Comparison of ENCODE assay signal across 20 cellular contexts in genomic region chr9:88799706-88800682, GRCh38.
"Had no signal": no experiment of that assay in that cellular context is flagged by ENCODE, and none has a peak within 500 bp of the region (broad histone marks: within the 10 kb centered on the region; RNA-seq: fewer than 3 reads in every experiment).

No MANE protein-coding gene starts in this region.

- ATAC-seq: activated CD8-positive, alpha-beta T cell treated with anti-CD3 and anti-CD28 coated beads, Interleukin-2, amount 10 ng/mL, durations not matched to agents 7 days and 5 days; foreskin keratinocyte; naive thymus-derived CD4-positive, alpha-beta T cell had no signal

- H3K4me3 ChIP-seq: left ventricle myocardium inferior, sigmoid colon, SK-N-MC, spleen had no signal

- H3K36me3 ChIP-seq: left ventricle myocardium inferior, sigmoid colon, spleen had no signal

- FAIRE-seq: bronchial epithelial cell had no signal

- DNase-seq: activated CD4-positive, alpha-beta T cell treated with anti-CD3 and anti-CD28 coated beads, Interleukin-2, amount 10 ng/mL, durations not matched to agents 7 days and 5 days; activated CD8-positive, alpha-beta T cell treated with anti-CD3 and anti-CD28 coated beads, Interleukin-2, amount 10 ng/mL, durations not matched to agents 7 days and 5 days; activated gamma-delta T cell treated with Interleukin-2 at 50 U/mL for 16 hours; effector memory CD4-positive, alpha-beta T cell; foreskin keratinocyte; hippocampal formation; kidney glomerular epithelial cell; left ventricle myocardium inferior; naive thymus-derived CD4-positive, alpha-beta T cell; sigmoid colon; spleen; stimulated activated CD8-positive, alpha-beta memory T cell treated with anti-CD3 and anti-CD28 coated beads, Interleukin-4, amount 100 ng/mL, for 48 hours; stimulated activated naive CD4-positive, alpha-beta T cell had no signal

- H3K4me3 Mint-ChIP-seq: activated CD4-positive, alpha-beta T cell treated with anti-CD3 and anti-CD28 coated beads, Interleukin-2, amount 10 ng/mL, durations not matched to agents 7 days and 5 days; activated CD8-positive, alpha-beta T cell treated with anti-CD3 and anti-CD28 coated beads, Interleukin-2, amount 10 ng/mL, durations not matched to agents 7 days and 5 days; activated naive CD8-positive, alpha-beta T cell; activated T-helper 1 cell treated with anti-CD3 and anti-CD28 coated beads, Interleukin-12 subunit alpha, Interleukin-12 subunit beta, Interleukin-2, Interleukin-4 antibody, amounts not matched to agents 30 ng/mL and 10 ng/mL and 1 ng/mL, durations not matched to agents 14 hours and 24 hours and 36 hours; dendritic cell treated with granulocyte-macrophage colony-stimulating factor and Interleukin-4, amounts not matched to agents 40 ng/mL and 50 ng/mL, for 4 days; memory B cell; naive thymus-derived CD4-positive, alpha-beta T cell; T-helper 2 cell treated with Interferon-gamma antibody and Interleukin-4, amounts not matched to agents 5 μg/mL and 100 μg/mL, for 36 hours had no signal

- H3K27ac ChIP-seq: foreskin keratinocyte, left ventricle myocardium inferior, SK-N-MC, spleen had no signal

- H3K36me3 Mint-ChIP-seq: memory B cell had no signal

- H3K27ac Mint-ChIP-seq: activated CD4-positive, alpha-beta T cell treated with anti-CD3 and anti-CD28 coated beads, Interleukin-2, amount 10 ng/mL, durations not matched to agents 7 days and 5 days; activated CD8-positive, alpha-beta T cell treated with anti-CD3 and anti-CD28 coated beads, Interleukin-2, amount 10 ng/mL, durations not matched to agents 7 days and 5 days; activated naive CD8-positive, alpha-beta T cell; activated T-helper 1 cell treated with anti-CD3 and anti-CD28 coated beads, Interleukin-12 subunit alpha, Interleukin-12 subunit beta, Interleukin-2, Interleukin-4 antibody, amounts not matched to agents 30 ng/mL and 10 ng/mL and 1 ng/mL, durations not matched to agents 14 hours and 24 hours and 36 hours; dendritic cell treated with granulocyte-macrophage colony-stimulating factor and Interleukin-4, amounts not matched to agents 40 ng/mL and 50 ng/mL, for 4 days; memory B cell; naive thymus-derived CD4-positive, alpha-beta T cell; T-helper 2 cell treated with Interferon-gamma antibody and Interleukin-4, amounts not matched to agents 5 μg/mL and 100 μg/mL, for 36 hours had no signal

- H3K9me3 ChIP-seq: spleen had no signal

- H3K4me1 Mint-ChIP-seq: activated CD4-positive, alpha-beta T cell treated with anti-CD3 and anti-CD28 coated beads, Interleukin-2, amount 10 ng/mL, durations not matched to agents 7 days and 5 days; naive thymus-derived CD4-positive, alpha-beta T cell had no signal

- H3K27me3 ChIP-seq: foreskin keratinocyte, sigmoid colon had no signal
